Comparison of ENCODE assay signal across 1 cellular context in genomic region chr12:3018284-3019004, GRCh38.
TF ChIP-seq lines count a peak whose summit lies in the region.

No MANE protein-coding gene starts in this region.

TF ChIP-seq in H1, 55 proteins besides CTCF, POLR2A, EP300 and RAD21 (continued from another document):
- TF ChIP-seq HDAC6 (IDR thresholded peaks at IDR 0.05; ENCODE audit: low read depth, low read length) = no peak
- TF ChIP-seq ASH2L (IDR thresholded peaks at IDR 0.05; ENCODE audit: low read length) = no peak
- TF ChIP-seq CBX8 (IDR thresholded peaks at IDR 0.05; ENCODE audit: borderline replicate concordance, low read depth, low read length) = no peak
- no peak for TF ChIP-seq NRF1 (IDR thresholded peaks at IDR 0.05; ENCODE audit: low read depth, low read length)
- no peak for TF ChIP-seq SIRT6 (IDR thresholded peaks at IDR 0.05; ENCODE audit: low read length)
- no peak for TF ChIP-seq SP2 (IDR thresholded peaks at IDR 0.05; ENCODE audit: low read length)
- TF ChIP-seq TAF7 (optimal IDR thresholded peaks at IDR 0.05; ENCODE audit: borderline replicate concordance, low read depth, low read length) = no peak
